8 cellular contexts compared by ENCODE assay signal in the genomic region with DNA sequence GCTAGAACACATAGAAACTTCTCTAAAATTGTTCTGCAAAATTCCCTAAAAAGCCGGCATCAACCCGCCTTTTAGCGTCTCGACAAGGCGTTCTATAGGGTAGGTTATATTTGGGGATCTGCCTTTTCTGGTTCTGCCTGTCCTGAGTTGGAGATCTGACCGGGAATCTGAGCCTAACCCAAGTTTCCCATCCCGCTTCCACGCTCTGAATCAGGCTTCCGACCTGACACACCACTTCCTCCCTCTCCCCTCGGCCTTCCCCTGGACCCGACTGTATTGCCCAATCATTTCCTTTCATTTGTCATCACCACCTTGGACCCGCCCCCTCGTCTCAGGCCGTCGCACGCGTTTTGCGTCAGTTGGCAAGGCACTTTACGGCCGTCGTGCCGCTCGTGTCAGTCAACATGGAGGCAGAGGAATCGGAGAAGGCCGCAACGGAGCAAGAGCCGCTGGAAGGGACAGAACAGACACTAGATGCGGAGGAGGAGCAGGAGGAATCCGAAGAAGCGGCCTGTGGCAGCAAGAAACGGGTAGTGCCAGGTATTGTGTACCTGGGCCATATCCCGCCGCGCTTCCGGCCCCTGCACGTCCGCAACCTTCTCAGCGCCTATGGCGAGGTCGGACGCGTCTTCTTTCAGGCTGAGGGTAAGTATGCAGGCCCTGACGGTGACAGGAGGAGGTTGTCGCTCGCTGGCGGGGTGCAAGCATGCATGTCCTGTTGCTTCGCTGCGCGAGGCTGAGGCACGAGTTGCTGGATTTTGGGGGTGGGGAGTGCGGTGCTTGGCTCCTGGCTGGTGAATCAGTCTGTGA. TPM values are rescaled to one million over a fixed set of nuclear protein-coding genes. Genes with fewer than 3 reads are reported as not detected.
A peak's percentile ranks its signal among the peaks of the same experiment; 100 is the strongest.
DNase-seq lines count a peak whose midpoint lies in the region; ATAC-seq, FAIRE-seq and TF ChIP-seq lines count a peak whose summit lies in the region.

A gene (plus strand): TSS at position 375 of the 810 bp plus-strand sequence. CDS start 30 bp downstream, at position 405.

- peak; percentile 86 for FAIRE-seq in TTC549 (lab: Jason Lieb, UNC)

- ATAC-seq in HG03064 (IDR thresholded peaks at IDR 0.05; ENCODE audit: low read depth, unreplicated experiment), result peak; percentile 69
- peak; percentile 99 for ATAC-seq in sciatic nerve

- H3K36me3 Mint-ChIP-seq in brain, result peaks cover 14% of the 10 kb centered on the region

- no peak for TF ChIP-seq CTCF in brain (conservative IDR thresholded peaks at IDR 0.05)

- DNase-seq in 8988T, result peak; percentile 83
- DNase-seq in NCI-H2107 treated with DMSO at 0.1 percent for 48 hours (lab: John Stamatoyannopoulos, UW; ENCODE audit: unreplicated experiment), result peak; percentile 82
- DNase-seq in iPS DF 19.7 (ENCODE audit: low read depth, low spot score), result peak; percentile 93
- peak; percentile 99 for DNase-seq in sciatic nerve (ENCODE audit: low spot score)

- intact Hi-C loops in sciatic nerve (cut with DNase I), result no loop called here

- peak; percentile 90 for TF ChIP-seq POLR2A in GM18526 (IDR thresholded peaks at IDR 0.05; ENCODE audit: extremely low read depth, insufficient read length)

- peaks cover 15% of the 10 kb centered on the region for H3K4me1 Mint-ChIP-seq in brain

- H3K4me3 Mint-ChIP-seq in brain, result no peak within 1 kb of the TSS

- H3K27me3 Mint-ChIP-seq in brain, result peaks cover 32% of the 10 kb centered on the region

- H3K9me3 Mint-ChIP-seq in brain, result peaks cover 0 to 2% (median 0%) of the 10 kb centered on the region in 5 experiments

- H3K27ac Mint-ChIP-seq in brain, result no peak within 1 kb of the TSS

RNA-seq across cellular contexts. Expression of the gene that starts here (rescaled TPM):
- polyA plus RNA-seq in brain (ENCODE audit: insufficient read depth, low read depth, low replicate concordance), result 16.0 TPM
- total RNA-seq in sciatic nerve, result 10.3 TPM

Comparison
In these comparisons a context has a peak if more than half of its experiments do, and no peak if none do; other contexts are left out.
1. Peak in every context shown above with its lines: DNase-seq and ATAC-seq.